8 cellular contexts compared by ENCODE assay signal in genomic region chr22:31080164-31080847, GRCh38. TPM values are rescaled to one million over a fixed set of nuclear protein-coding genes. Genes with fewer than 3 reads are reported as not detected.
DNase-seq lines count a peak whose midpoint lies in the region; ATAC-seq and TF ChIP-seq lines count a peak whose summit lies in the region.

No MANE protein-coding gene starts in this region.

- H3K27me3 ChIP-seq in kidney epithelial cell (ENCODE audit: control insufficient read depth, insufficient read depth, low read length) (no peaks in the 10 kb centered on the region), tibial artery (no peaks in the 10 kb centered on the region)

- ATAC-seq in activated naive CD4-positive, alpha-beta T cell treated with anti-CD3 and anti-CD28 coated beads, Interleukin-2, amount 50 U/mL, for 72 hours = no peak
- no peak for ATAC-seq in HG03045 (IDR thresholded peaks at IDR 0.05; ENCODE audit: unreplicated experiment)

- no peaks in the 10 kb centered on the region for H3K9me3 Mint-ChIP-seq in activated naive CD4-positive, alpha-beta T cell treated with anti-CD3 and anti-CD28 coated beads for 36 hours
- no peaks in the 10 kb centered on the region for H3K9me3 Mint-ChIP-seq in activated naive CD4-positive, alpha-beta T cell treated with anti-CD3 and anti-CD28 coated beads, Interleukin-2, amount 50 U/mL, for 72 hours
- no peaks in the 10 kb centered on the region for H3K9me3 Mint-ChIP-seq in activated naive CD8-positive, alpha-beta T cell treated with anti-CD3 and anti-CD28 coated beads for 36 hours

- H3K27me3 Mint-ChIP-seq in activated naive CD4-positive, alpha-beta T cell treated with anti-CD3 and anti-CD28 coated beads for 36 hours (ENCODE audit: low read depth) = no peaks in the 10 kb centered on the region
- no peaks in the 10 kb centered on the region for H3K27me3 Mint-ChIP-seq in activated naive CD8-positive, alpha-beta T cell treated with anti-CD3 and anti-CD28 coated beads for 36 hours

- WGBS in lower leg skin, 2 donors = 29 to 34% methylated on average over 5 of the region's 5 CpGs

- H3K4me1 Mint-ChIP-seq in activated naive CD4-positive, alpha-beta T cell treated with anti-CD3 and anti-CD28 coated beads for 36 hours (ENCODE audit: low read depth) = peaks cover 32% of the 10 kb centered on the region
- peaks cover 29% of the 10 kb centered on the region for H3K4me1 Mint-ChIP-seq in activated naive CD8-positive, alpha-beta T cell treated with anti-CD3 and anti-CD28 coated beads for 36 hours

- TF ChIP-seq CTCF in kidney epithelial cell (IDR thresholded peaks at IDR 0.05; ENCODE audit: insufficient read depth, low read length, poor library complexity, severe bottlenecking) (no peak), tibial artery (IDR thresholded peaks at IDR 0.05) (no peak), lower leg skin (IDR thresholded peaks at IDR 0.05) (no peak)

- no peak overlapping the region for H3K27ac Mint-ChIP-seq in activated naive CD4-positive, alpha-beta T cell treated with anti-CD3 and anti-CD28 coated beads for 36 hours
- peak overlapping the region in 1 of 2 donors; percentile 90 for H3K27ac Mint-ChIP-seq in activated naive CD4-positive, alpha-beta T cell treated with anti-CD3 and anti-CD28 coated beads, Interleukin-2, amount 50 U/mL, for 72 hours
- no peak overlapping the region for H3K27ac Mint-ChIP-seq in activated naive CD8-positive, alpha-beta T cell treated with anti-CD3 and anti-CD28 coated beads for 36 hours

- H3K36me3 Mint-ChIP-seq in activated naive CD4-positive, alpha-beta T cell treated with anti-CD3 and anti-CD28 coated beads for 36 hours (ENCODE audit: low read depth) = peaks cover 3% of the 10 kb centered on the region
- peaks cover 6 to 29% of the 10 kb centered on the region in 2 donors for H3K36me3 Mint-ChIP-seq in activated naive CD4-positive, alpha-beta T cell treated with anti-CD3 and anti-CD28 coated beads, Interleukin-2, amount 50 U/mL, for 72 hours
- H3K36me3 Mint-ChIP-seq in activated naive CD8-positive, alpha-beta T cell treated with anti-CD3 and anti-CD28 coated beads for 36 hours = no peaks in the 10 kb centered on the region

- CTCF ChIA-PET in activated naive CD4-positive, alpha-beta T cell treated with anti-CD3 and anti-CD28 coated beads for 36 hours (lab: Charles Lee) = interaction anchor here (1.0 kb wide), 1 partner anchor 134 kb away, joined by 4 read pairs; no protein-coding TSS in a partner anchor

- TF ChIP-seq POLR2A in lower leg skin (IDR thresholded peaks at IDR 0.05) = no peak

- intact Hi-C loops in activated naive CD4-positive, alpha-beta T cell treated with anti-CD3 and anti-CD28 coated beads for 36 hours (cut with micrococcal nuclease) = loop anchor here (5.0 kb wide), 3 partner anchors 212 to 552 kb away; partner anchors contain the start of gene PIK3IP1
- intact Hi-C loops in tibial artery (cut with DNase I; ENCODE audit: low total_unique reads) (loop anchor here (5.0 kb wide), 1 partner anchor 43 kb away; no protein-coding TSS in a partner anchor), lower leg skin (cut with DNase I; ENCODE audit: low total_unique reads) (no loop called here)

- peak overlapping the region; percentile 68 for H3K4me3 ChIP-seq in kidney epithelial cell (ENCODE audit: low read depth, low read length)
- peak overlapping the region; percentile 90 to 92 for H3K4me3 ChIP-seq in tibial artery
- H3K4me3 ChIP-seq in lower leg skin (ENCODE audit: low read depth, poor library complexity, severe bottlenecking) = no peak overlapping the region

- no peaks in the 10 kb centered on the region for H3K9me3 ChIP-seq in tibial artery

- peaks cover 0 to 51% (median 35%) of the 10 kb centered on the region in 4 donors for H3K4me1 ChIP-seq in tibial artery

- H3K4me3 Mint-ChIP-seq in activated naive CD4-positive, alpha-beta T cell treated with anti-CD3 and anti-CD28 coated beads for 36 hours = peak overlapping the region; percentile 79
- H3K4me3 Mint-ChIP-seq in activated naive CD8-positive, alpha-beta T cell treated with anti-CD3 and anti-CD28 coated beads for 36 hours = peak overlapping the region; percentile 82

- H3K27ac ChIP-seq in tibial artery = peak overlapping the region; percentile 99 to 100

- H3K36me3 ChIP-seq in kidney epithelial cell (ENCODE audit: control insufficient read depth, insufficient read depth, low read length) (peaks cover 2% of the 10 kb centered on the region), tibial artery (peaks cover 17 to 21% (median 20%) of the 10 kb centered on the region in 3 donors)

- no peak for DNase-seq in activated naive CD4-positive, alpha-beta T cell treated with anti-CD3 and anti-CD28 coated beads for 36 hours
- DNase-seq in activated naive CD4-positive, alpha-beta T cell treated with anti-CD3 and anti-CD28 coated beads, Interleukin-2, amount 50 U/mL, for 72 hours (ENCODE audit: low spot score in 2 of 2) = no peak
- no peak for DNase-seq in activated naive CD8-positive, alpha-beta T cell treated with anti-CD3 and anti-CD28 coated beads for 36 hours
- DNase-seq in kidney epithelial cell (ENCODE audit: low read depth) = no peak
- DNase-seq in tibial artery = no peak
- DNase-seq in 8988T = no peak
- no peak for DNase-seq in lower leg skin (ENCODE audit: low spot score in 2 of 2)

RNA-seq across cellular contexts. Expression of gene SMTN, which starts 0.8 kb away (rescaled TPM):
- total RNA-seq in activated naive CD4-positive, alpha-beta T cell treated with anti-CD3 and anti-CD28 coated beads for 36 hours = 10 to 100 TPM; 46.2 to 47.6 TPM
- total RNA-seq in activated naive CD4-positive, alpha-beta T cell treated with anti-CD3 and anti-CD28 coated beads, Interleukin-2, amount 50 U/mL, for 72 hours = 100 to 1,000 TPM in 1 of 2 donors, 10 to 100 TPM in 1; 32.5 to 128 TPM
- 10 to 100 TPM; 19.2 to 19.8 TPM for total RNA-seq in activated naive CD8-positive, alpha-beta T cell treated with anti-CD3 and anti-CD28 coated beads for 36 hours
- total RNA-seq in kidney epithelial cell = 51.7 and 55.4 TPM in 2 replicates
- 10 to 100 TPM; 46.1 to 86.1 (median 62.3) TPM for total RNA-seq in lower leg skin

RNA-seq across cellular contexts. Expression of gene SELENOM, which starts 27.1 kb away (rescaled TPM):
- 10 to 100 TPM in 1 of 2 experiments, 1 to 10 TPM in 1; 9.3 to 11.0 TPM for total RNA-seq in activated naive CD4-positive, alpha-beta T cell treated with anti-CD3 and anti-CD28 coated beads for 36 hours
- 10 to 100 TPM in 1 of 2 donors, 1 to 10 TPM in 1; 7.0 to 10.2 TPM for total RNA-seq in activated naive CD4-positive, alpha-beta T cell treated with anti-CD3 and anti-CD28 coated beads, Interleukin-2, amount 50 U/mL, for 72 hours
- 1 to 10 TPM; 6.4 to 7.8 TPM for total RNA-seq in activated naive CD8-positive, alpha-beta T cell treated with anti-CD3 and anti-CD28 coated beads for 36 hours
- total RNA-seq in kidney epithelial cell (55.2 and 60.4 TPM in 2 replicates), lower leg skin (100 to 1,000 TPM in 2 of 4 donors, 10 to 100 TPM in 2; 66.6 to 164 (median 92.8) TPM)

RNA-seq across cellular contexts. Expression of gene INPP5J, which starts 42.5 kb away (rescaled TPM):
- under 1 TPM; 0.12 to 0.17 TPM for total RNA-seq in activated naive CD4-positive, alpha-beta T cell treated with anti-CD3 and anti-CD28 coated beads for 36 hours
- total RNA-seq in activated naive CD4-positive, alpha-beta T cell treated with anti-CD3 and anti-CD28 coated beads, Interleukin-2, amount 50 U/mL, for 72 hours = under 1 TPM; 0.32 to 0.43 TPM
- under 1 TPM; 0.23 to 0.44 TPM for total RNA-seq in activated naive CD8-positive, alpha-beta T cell treated with anti-CD3 and anti-CD28 coated beads for 36 hours
- total RNA-seq in kidney epithelial cell = 5.5 and 5.6 TPM in 2 replicates
- total RNA-seq in lower leg skin = 1 to 10 TPM; 1.4 to 4.2 (median 2.9) TPM
